24 cellular contexts compared by ENCODE assay signal in the genomic region with DNA sequence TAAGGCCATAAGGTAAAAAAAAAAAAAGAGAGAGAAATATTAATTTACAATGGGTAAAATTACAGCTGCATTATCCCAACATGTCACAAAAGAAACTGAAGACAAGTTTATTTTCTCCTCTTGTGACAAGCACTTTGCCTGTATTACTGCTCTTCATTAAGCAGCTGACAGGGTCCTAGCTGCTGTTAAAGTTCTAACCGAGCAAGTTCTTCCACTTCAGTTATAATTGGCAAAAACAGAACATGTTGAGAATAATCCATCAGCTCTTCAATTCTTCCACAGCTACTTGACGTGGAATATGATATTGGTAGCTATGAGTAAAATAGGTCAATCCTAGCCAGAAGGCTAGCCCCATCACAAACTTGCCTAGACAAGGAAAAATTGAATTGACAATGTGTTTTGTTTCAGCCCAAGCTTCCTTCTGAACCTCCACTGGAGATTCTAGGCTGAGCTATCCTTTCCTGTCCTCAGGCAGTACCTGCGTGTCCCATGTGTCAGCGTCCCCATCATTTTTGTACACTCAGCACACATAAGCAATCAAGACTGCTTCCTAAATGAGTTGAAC. TPM values are rescaled to one million over a fixed set of nuclear protein-coding genes. Genes with fewer than 3 reads are reported as not detected.
DNase-seq lines count a peak whose midpoint lies in the region; ATAC-seq and TF ChIP-seq lines count a peak whose summit lies in the region.
"Had no signal": no experiment of that assay in that cellular context is flagged by ENCODE, and none has a peak within 500 bp of the region (broad histone marks: within the 10 kb centered on the region; RNA-seq: fewer than 3 reads in every experiment).

No MANE protein-coding gene starts in this region.

- H3K9me3 Mint-ChIP-seq in CD4-positive, alpha-beta T cell: no peaks in the 10 kb centered on the region
- H3K9me3 Mint-ChIP-seq: activated CD4-positive, alpha-beta memory T cell treated with anti-CD3 and anti-CD28 coated beads for 36 hours; activated naive CD8-positive, alpha-beta T cell treated with anti-CD3 and anti-CD28 coated beads, Interleukin-2, amount 50 U/mL, for 24 hours had no signal

- POLR2A ChIA-PET in CD4-positive, alpha-beta T cell (lab: Charles Lee): interaction anchor here (1.0 to 1.4 kb wide), 2 partner anchors 19 to 77 kb away, joined by 3 read pairs; no protein-coding TSS in a partner anchor
- POLR2A ChIA-PET in PC-3 (lab: Charles Lee; ENCODE audit: unreplicated experiment): interaction anchor here (0.7 kb wide), 1 partner anchor 714 kb away, joined by 6 read pairs; no protein-coding TSS in a partner anchor

- no TSS peak for BruUV-seq in PC-3 (replicated peaks; lab: Mats Ljungman, UMichigan)

- no peak overlapping the region for H2AFZ ChIP-seq in PC-3 (ENCODE audit: low read length)

- H3K79me2 ChIP-seq in PC-3 (ENCODE audit: low read length): no peaks in the 10 kb centered on the region

- H3K4me1 ChIP-seq in RWPE2 (ENCODE audit: insufficient read depth, poor library complexity, severe bottlenecking) (peaks cover 27% of the 10 kb centered on the region), left lung (peaks cover 5 to 12% of the 10 kb centered on the region in 2 donors), PC-3 (ENCODE audit: insufficient read depth, low read length) (no peaks in the 10 kb centered on the region)
- H3K4me1 ChIP-seq: pancreas, right lobe of liver had no signal

- intact Hi-C loops in CD4-positive, alpha-beta T cell (cut with DNase I, micrococcal nuclease): no loop called here
- intact Hi-C loops in left lung (cut with DNase I) (no loop called here), PC-3 (cut with micrococcal nuclease) (no loop called here)

- no peak overlapping the region for H3K9ac ChIP-seq in PC-3 (ENCODE audit: low read length)

- peaks cover 78% of the 10 kb centered on the region for H3K4me1 Mint-ChIP-seq in CD4-positive, alpha-beta T cell (ENCODE audit: low read depth)

- ATAC-seq in CD4-positive, alpha-beta T cell (ENCODE audit: poor library complexity): no peak
- ATAC-seq in RWPE2 (ENCODE audit: low read depth) (peak; percentile 71), left lung (peak; percentile 77), HG02852 (IDR thresholded peaks at IDR 0.05; ENCODE audit: unreplicated experiment) (no peak), GM18907 (IDR thresholded peaks at IDR 0.05; ENCODE audit: unreplicated experiment) (no peak), PC-3 (no peak)
- ATAC-seq: activated CD4-positive, CD25-positive, alpha-beta regulatory T cell treated with anti-CD3 and anti-CD28 coated beads, Interleukin-2, amount 50 U/mL, for 24 hours; activated naive CD8-positive, alpha-beta T cell treated with anti-CD3 and anti-CD28 coated beads, Interleukin-2, amount 50 U/mL, for 24 hours; gastroesophageal sphincter; left ventricle myocardium superior; Panc1; pancreas; right lobe of liver; stimulated activated naive CD8-positive, alpha-beta T cell treated with anti-CD3 and anti-CD28 coated beads, Interleukin-15, Interleukin-2, amounts not matched to agents 100 U/mL and 50 U/mL, for 24 hours had no signal

- H3K36me3 ChIP-seq in RWPE2 (ENCODE audit: low read depth): no peaks in the 10 kb centered on the region
- no peaks in the 10 kb centered on the region for H3K36me3 ChIP-seq in left lung
- no peaks in the 10 kb centered on the region for H3K36me3 ChIP-seq in PC-3 (ENCODE audit: low read depth, low read length)
- H3K36me3 ChIP-seq: gastroesophageal sphincter, pancreas, right lobe of liver had no signal

- H3K4me2 ChIP-seq in PC-3 (ENCODE audit: low read length): no peak overlapping the region

- no peak overlapping the region for H3K4me3 Mint-ChIP-seq in CD4-positive, alpha-beta T cell
- H3K4me3 Mint-ChIP-seq: activated CD4-positive, alpha-beta memory T cell treated with anti-CD3 and anti-CD28 coated beads for 36 hours; activated naive CD8-positive, alpha-beta T cell treated with anti-CD3 and anti-CD28 coated beads, Interleukin-2, amount 50 U/mL, for 24 hours had no signal

- no peak overlapping the region for H3K4me3 ChIP-seq in RWPE2 (ENCODE audit: severe bottlenecking)
- H3K4me3 ChIP-seq in left lung: no peak overlapping the region
- H3K4me3 ChIP-seq in PC-3 (ENCODE audit: low read length): no peak overlapping the region
- H3K4me3 ChIP-seq: gastroesophageal sphincter, pancreas, right lobe of liver had no signal

- no peaks in the 10 kb centered on the region for H3K36me3 Mint-ChIP-seq in CD4-positive, alpha-beta T cell (ENCODE audit: low read depth)
- H3K36me3 Mint-ChIP-seq: activated CD4-positive, alpha-beta memory T cell treated with anti-CD3 and anti-CD28 coated beads for 36 hours had no signal

- H3K27ac ChIP-seq in CD4-positive, alpha-beta T cell (ENCODE audit: low read depth, low read length): no peak overlapping the region
- H3K27ac ChIP-seq in RWPE2 (ENCODE audit: poor library complexity, severe bottlenecking) (peak overlapping the region; percentile 47), left lung (peak overlapping the region in 1 of 2 donors; percentile 0), PC-3 (ENCODE audit: low read length) (no peak overlapping the region)
- H3K27ac ChIP-seq: C4-2B, gastroesophageal sphincter, pancreas, right lobe of liver had no signal

- no peaks in the 10 kb centered on the region for H3F3A ChIP-seq in PC-3 (ENCODE audit: low read length, unreplicated experiment)

- H3K9me2 ChIP-seq in PC-3 (replicated peaks; ENCODE audit: low read length): no peaks in the 10 kb centered on the region

- TF ChIP-seq CTCF in CD4-positive, alpha-beta T cell (IDR thresholded peaks at IDR 0.05): no peak
- no peak for TF ChIP-seq CTCF in RWPE2 (IDR thresholded peaks at IDR 0.05; ENCODE audit: poor library complexity, severe bottlenecking)
- no peak for TF ChIP-seq CTCF in left lung (IDR thresholded peaks at IDR 0.05)
- no peak for TF ChIP-seq CTCF in PC-3 (conservative IDR thresholded peaks at IDR 0.05; ENCODE audit: low read depth, low read length)

- H3K27me3 ChIP-seq in CD4-positive, alpha-beta T cell (ENCODE audit: control insufficient read depth, insufficient read depth, low read length): no peaks in the 10 kb centered on the region
- H3K27me3 ChIP-seq in RWPE2 (ENCODE audit: insufficient read depth, poor library complexity, severe bottlenecking): no peaks in the 10 kb centered on the region
- H3K27me3 ChIP-seq in left lung: no peaks in the 10 kb centered on the region
- no peaks in the 10 kb centered on the region for H3K27me3 ChIP-seq in PC-3 (ENCODE audit: low read length)
- H3K27me3 ChIP-seq: gastroesophageal sphincter, pancreas, right lobe of liver had no signal

- H3K27ac Mint-ChIP-seq in CD4-positive, alpha-beta T cell: peak overlapping the region; percentile 0
- H3K27ac Mint-ChIP-seq: activated CD4-positive, alpha-beta memory T cell treated with anti-CD3 and anti-CD28 coated beads for 36 hours; activated naive CD8-positive, alpha-beta T cell treated with anti-CD3 and anti-CD28 coated beads, Interleukin-2, amount 50 U/mL, for 24 hours had no signal

- CTCF ChIA-PET in CD4-positive, alpha-beta T cell (lab: Charles Lee): no interaction called here
- CTCF ChIA-PET in PC-3 (lab: Charles Lee): no interaction called here

- no peaks in the 10 kb centered on the region for H4K20me1 ChIP-seq in PC-3 (ENCODE audit: low read length)

- no peak for DNase-seq in CD4-positive, alpha-beta T cell
- DNase-seq in DMS79 (lab: John Stamatoyannopoulos, UW) (peak; percentile 98), RWPE2 (ENCODE audit: low spot score) (no peak), left lung (no peak), HUDEP-2 (lab: John Stamatoyannopoulos, UW; ENCODE audit: unreplicated experiment in 76 of 76) (no peak), PC-3 (no peak)
- DNase-seq: activated CD4-positive, alpha-beta memory T cell treated with anti-CD3 and anti-CD28 coated beads for 36 hours; activated effector memory CD4-positive, alpha-beta T cell treated with anti-CD3 and anti-CD28 coated beads, Interleukin-2, amount 50 U/mL, for 16 hours; activated naive CD8-positive, alpha-beta T cell treated with anti-CD3 and anti-CD28 coated beads, Interleukin-2, amount 50 U/mL, for 24 hours; effector CD8-positive, alpha-beta T cell; hippocampal formation; left ventricle myocardium superior; NCI-H146; NCI-H226; NK-92 treated with Interleukin-12 subunit alpha and Interleukin-12 subunit beta, amount 100 ng/mL, for 24 hours; pancreas; right lobe of liver; stimulated activated naive CD8-positive, alpha-beta T cell treated with anti-CD3 and anti-CD28 coated beads, Interleukin-15, Interleukin-2, amounts not matched to agents 100 U/mL and 50 U/mL, for 24 hours had no signal

- H3K27me3 Mint-ChIP-seq in CD4-positive, alpha-beta T cell: no peaks in the 10 kb centered on the region
- H3K27me3 Mint-ChIP-seq: activated CD4-positive, alpha-beta memory T cell treated with anti-CD3 and anti-CD28 coated beads for 36 hours; activated naive CD8-positive, alpha-beta T cell treated with anti-CD3 and anti-CD28 coated beads, Interleukin-2, amount 50 U/mL, for 24 hours had no signal

- H3K9me3 ChIP-seq in CD4-positive, alpha-beta T cell (ENCODE audit: control insufficient read depth, low read length): no peaks in the 10 kb centered on the region
- H3K9me3 ChIP-seq in RWPE2 (ENCODE audit: severe bottlenecking): no peaks in the 10 kb centered on the region
- no peaks in the 10 kb centered on the region for H3K9me3 ChIP-seq in left lung
- no peaks in the 10 kb centered on the region for H3K9me3 ChIP-seq in PC-3 (ENCODE audit: low read length)
- H3K9me3 ChIP-seq: gastroesophageal sphincter, pancreas, right lobe of liver had no signal

RNA-seq across cellular contexts. Expression of a gene that starts 32.2 kb away (rescaled TPM):
- total RNA-seq in CD4-positive, alpha-beta T cell: 10 to 100 TPM; 76.3 to 79.3 TPM
- 100 to 1,000 TPM; 110 to 158 TPM for total RNA-seq in left lung
- 31.7 and 36.5 TPM in 2 replicates for total RNA-seq in PC-3 (2014; rRNA removed)

Comparison
In these comparisons a context has a peak if more than half of its experiments do, and no peak if none do; other contexts are left out.
1. ATAC-seq: peak in RWPE2 (single experiment) and left lung (single experiment); none in CD4-positive, alpha-beta T cell (single experiment), HG02852 (single experiment), GM18907 (single experiment) and PC-3 (single experiment).